2 cellular contexts compared by ENCODE assay signal in the genomic region with DNA sequence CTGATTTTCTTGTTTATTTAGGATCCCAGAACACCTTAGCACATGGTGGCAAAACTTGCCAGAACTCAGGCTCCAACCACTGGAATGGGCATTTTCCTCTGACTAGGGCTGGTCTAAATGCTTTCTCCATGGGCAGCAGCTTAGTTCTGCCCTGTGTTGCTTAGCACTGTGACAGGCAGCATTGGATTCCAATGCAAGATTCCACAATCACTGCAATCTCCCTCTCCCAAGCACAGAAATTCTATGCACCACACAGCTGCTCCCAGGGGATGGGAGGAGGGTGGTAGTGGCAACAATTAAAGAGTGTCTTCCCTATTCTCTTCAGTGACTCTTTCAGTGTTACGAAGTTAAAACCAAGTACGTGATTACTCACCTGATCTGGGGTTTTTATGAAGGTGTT.
TF ChIP-seq lines count a peak whose summit lies in the region.

No MANE protein-coding gene starts in this region.

TF ChIP-seq in WTC11, 78 proteins besides CTCF, POLR2A, EP300 and RAD21:
- no peak for TF ChIP-seq ZNF671 (CRISPR knock-in tag; IDR thresholded peaks at IDR 0.05)
- TF ChIP-seq, protein P1, sequence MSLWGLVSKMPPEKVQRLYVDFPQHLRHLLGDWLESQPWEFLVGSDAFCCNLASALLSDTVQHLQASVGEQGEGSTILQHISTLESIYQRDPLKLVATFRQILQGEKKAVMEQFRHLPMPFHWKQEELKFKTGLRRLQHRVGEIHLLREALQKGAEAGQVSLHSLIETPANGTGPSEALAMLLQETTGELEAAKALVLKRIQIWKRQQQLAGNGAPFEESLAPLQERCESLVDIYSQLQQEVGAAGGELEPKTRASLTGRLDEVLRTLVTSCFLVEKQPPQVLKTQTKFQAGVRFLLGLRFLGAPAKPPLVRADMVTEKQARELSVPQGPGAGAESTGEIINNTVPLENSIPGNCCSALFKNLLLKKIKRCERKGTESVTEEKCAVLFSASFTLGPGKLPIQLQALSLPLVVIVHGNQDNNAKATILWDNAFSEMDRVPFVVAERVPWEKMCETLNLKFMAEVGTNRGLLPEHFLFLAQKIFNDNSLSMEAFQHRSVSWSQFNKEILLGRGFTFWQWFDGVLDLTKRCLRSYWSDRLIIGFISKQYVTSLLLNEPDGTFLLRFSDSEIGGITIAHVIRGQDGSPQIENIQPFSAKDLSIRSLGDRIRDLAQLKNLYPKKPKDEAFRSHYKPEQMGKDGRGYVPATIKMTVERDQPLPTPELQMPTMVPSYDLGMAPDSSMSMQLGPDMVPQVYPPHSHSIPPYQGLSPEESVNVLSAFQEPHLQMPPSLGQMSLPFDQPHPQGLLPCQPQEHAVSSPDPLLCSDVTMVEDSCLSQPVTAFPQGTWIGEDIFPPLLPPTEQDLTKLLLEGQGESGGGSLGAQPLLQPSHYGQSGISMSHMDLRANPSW (CRISPR knock-in tag; conservative IDR thresholded peaks at IDR 0.05; ENCODE audit: low read depth) = no peak
- TF ChIP-seq NR2C2 (CRISPR knock-in tag; IDR thresholded peaks at IDR 0.05) = no peak
- TF ChIP-seq ZNF423 (CRISPR knock-in tag; IDR thresholded peaks at IDR 0.05) = no peak
- TF ChIP-seq, protein P2, sequence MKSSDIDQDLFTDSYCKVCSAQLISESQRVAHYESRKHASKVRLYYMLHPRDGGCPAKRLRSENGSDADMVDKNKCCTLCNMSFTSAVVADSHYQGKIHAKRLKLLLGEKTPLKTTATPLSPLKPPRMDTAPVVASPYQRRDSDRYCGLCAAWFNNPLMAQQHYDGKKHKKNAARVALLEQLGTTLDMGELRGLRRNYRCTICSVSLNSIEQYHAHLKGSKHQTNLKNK (CRISPR knock-in tag; IDR thresholded peaks at IDR 0.05) = no peak
- no peak for TF ChIP-seq ZNF232 (CRISPR knock-in tag; IDR thresholded peaks at IDR 0.05)
- no peak for TF ChIP-seq SOX15 (CRISPR knock-in tag; IDR thresholded peaks at IDR 0.05)
- TF ChIP-seq ZBTB21 (CRISPR knock-in tag; IDR thresholded peaks at IDR 0.05; ENCODE audit: borderline replicate concordance) = no peak
- TF ChIP-seq ZNF396 (CRISPR knock-in tag; IDR thresholded peaks at IDR 0.05; ENCODE audit: borderline replicate concordance) = no peak
- no peak for TF ChIP-seq CBFB (CRISPR knock-in tag; IDR thresholded peaks at IDR 0.05; ENCODE audit: low read depth)
- no peak for TF ChIP-seq ZNF317 (CRISPR knock-in tag; IDR thresholded peaks at IDR 0.05; ENCODE audit: borderline replicate concordance, low read depth)
- no peak for TF ChIP-seq ZNF281 (CRISPR knock-in tag; IDR thresholded peaks at IDR 0.05)

TF ChIP-seq in H1, 55 proteins besides CTCF, POLR2A, EP300 and RAD21:
- TF ChIP-seq TAF7 (optimal IDR thresholded peaks at IDR 0.05; ENCODE audit: borderline replicate concordance, low read depth, low read length) (no peak), GABPA (IDR thresholded peaks at IDR 0.05; ENCODE audit: borderline replicate concordance, insufficient read depth, low read length) (no peak), ZNF274 (IDR thresholded peaks at IDR 0.05; ENCODE audit: borderline replicate concordance, extremely low read depth, low read length) (no peak), RBBP5 (IDR thresholded peaks at IDR 0.05; ENCODE audit: borderline replicate concordance, low read depth, low read length) (no peak), HDAC2 (IDR thresholded peaks at IDR 0.05; ENCODE audit: borderline replicate concordance in 1 of 2, low read depth in 2 of 2, low read length in 2 of 2) (no peak), EGR1 (IDR thresholded peaks at IDR 0.05; ENCODE audit: borderline replicate concordance, low read depth, low read length) (no peak), BRCA1 (IDR thresholded peaks at IDR 0.05; ENCODE audit: low read depth, low read length) (no peak), RXRA (IDR thresholded peaks at IDR 0.05; ENCODE audit: insufficient read depth, low read depth, low read length) (no peak), KDM5A (IDR thresholded peaks at IDR 0.05; ENCODE audit: low read length) (no peak), USF2 (IDR thresholded peaks at IDR 0.05; ENCODE audit: low read length) (no peak), SP1 (IDR thresholded peaks at IDR 0.05; ENCODE audit: low read depth, low read length) (no peak)
- TF ChIP-seq, protein P3, sequence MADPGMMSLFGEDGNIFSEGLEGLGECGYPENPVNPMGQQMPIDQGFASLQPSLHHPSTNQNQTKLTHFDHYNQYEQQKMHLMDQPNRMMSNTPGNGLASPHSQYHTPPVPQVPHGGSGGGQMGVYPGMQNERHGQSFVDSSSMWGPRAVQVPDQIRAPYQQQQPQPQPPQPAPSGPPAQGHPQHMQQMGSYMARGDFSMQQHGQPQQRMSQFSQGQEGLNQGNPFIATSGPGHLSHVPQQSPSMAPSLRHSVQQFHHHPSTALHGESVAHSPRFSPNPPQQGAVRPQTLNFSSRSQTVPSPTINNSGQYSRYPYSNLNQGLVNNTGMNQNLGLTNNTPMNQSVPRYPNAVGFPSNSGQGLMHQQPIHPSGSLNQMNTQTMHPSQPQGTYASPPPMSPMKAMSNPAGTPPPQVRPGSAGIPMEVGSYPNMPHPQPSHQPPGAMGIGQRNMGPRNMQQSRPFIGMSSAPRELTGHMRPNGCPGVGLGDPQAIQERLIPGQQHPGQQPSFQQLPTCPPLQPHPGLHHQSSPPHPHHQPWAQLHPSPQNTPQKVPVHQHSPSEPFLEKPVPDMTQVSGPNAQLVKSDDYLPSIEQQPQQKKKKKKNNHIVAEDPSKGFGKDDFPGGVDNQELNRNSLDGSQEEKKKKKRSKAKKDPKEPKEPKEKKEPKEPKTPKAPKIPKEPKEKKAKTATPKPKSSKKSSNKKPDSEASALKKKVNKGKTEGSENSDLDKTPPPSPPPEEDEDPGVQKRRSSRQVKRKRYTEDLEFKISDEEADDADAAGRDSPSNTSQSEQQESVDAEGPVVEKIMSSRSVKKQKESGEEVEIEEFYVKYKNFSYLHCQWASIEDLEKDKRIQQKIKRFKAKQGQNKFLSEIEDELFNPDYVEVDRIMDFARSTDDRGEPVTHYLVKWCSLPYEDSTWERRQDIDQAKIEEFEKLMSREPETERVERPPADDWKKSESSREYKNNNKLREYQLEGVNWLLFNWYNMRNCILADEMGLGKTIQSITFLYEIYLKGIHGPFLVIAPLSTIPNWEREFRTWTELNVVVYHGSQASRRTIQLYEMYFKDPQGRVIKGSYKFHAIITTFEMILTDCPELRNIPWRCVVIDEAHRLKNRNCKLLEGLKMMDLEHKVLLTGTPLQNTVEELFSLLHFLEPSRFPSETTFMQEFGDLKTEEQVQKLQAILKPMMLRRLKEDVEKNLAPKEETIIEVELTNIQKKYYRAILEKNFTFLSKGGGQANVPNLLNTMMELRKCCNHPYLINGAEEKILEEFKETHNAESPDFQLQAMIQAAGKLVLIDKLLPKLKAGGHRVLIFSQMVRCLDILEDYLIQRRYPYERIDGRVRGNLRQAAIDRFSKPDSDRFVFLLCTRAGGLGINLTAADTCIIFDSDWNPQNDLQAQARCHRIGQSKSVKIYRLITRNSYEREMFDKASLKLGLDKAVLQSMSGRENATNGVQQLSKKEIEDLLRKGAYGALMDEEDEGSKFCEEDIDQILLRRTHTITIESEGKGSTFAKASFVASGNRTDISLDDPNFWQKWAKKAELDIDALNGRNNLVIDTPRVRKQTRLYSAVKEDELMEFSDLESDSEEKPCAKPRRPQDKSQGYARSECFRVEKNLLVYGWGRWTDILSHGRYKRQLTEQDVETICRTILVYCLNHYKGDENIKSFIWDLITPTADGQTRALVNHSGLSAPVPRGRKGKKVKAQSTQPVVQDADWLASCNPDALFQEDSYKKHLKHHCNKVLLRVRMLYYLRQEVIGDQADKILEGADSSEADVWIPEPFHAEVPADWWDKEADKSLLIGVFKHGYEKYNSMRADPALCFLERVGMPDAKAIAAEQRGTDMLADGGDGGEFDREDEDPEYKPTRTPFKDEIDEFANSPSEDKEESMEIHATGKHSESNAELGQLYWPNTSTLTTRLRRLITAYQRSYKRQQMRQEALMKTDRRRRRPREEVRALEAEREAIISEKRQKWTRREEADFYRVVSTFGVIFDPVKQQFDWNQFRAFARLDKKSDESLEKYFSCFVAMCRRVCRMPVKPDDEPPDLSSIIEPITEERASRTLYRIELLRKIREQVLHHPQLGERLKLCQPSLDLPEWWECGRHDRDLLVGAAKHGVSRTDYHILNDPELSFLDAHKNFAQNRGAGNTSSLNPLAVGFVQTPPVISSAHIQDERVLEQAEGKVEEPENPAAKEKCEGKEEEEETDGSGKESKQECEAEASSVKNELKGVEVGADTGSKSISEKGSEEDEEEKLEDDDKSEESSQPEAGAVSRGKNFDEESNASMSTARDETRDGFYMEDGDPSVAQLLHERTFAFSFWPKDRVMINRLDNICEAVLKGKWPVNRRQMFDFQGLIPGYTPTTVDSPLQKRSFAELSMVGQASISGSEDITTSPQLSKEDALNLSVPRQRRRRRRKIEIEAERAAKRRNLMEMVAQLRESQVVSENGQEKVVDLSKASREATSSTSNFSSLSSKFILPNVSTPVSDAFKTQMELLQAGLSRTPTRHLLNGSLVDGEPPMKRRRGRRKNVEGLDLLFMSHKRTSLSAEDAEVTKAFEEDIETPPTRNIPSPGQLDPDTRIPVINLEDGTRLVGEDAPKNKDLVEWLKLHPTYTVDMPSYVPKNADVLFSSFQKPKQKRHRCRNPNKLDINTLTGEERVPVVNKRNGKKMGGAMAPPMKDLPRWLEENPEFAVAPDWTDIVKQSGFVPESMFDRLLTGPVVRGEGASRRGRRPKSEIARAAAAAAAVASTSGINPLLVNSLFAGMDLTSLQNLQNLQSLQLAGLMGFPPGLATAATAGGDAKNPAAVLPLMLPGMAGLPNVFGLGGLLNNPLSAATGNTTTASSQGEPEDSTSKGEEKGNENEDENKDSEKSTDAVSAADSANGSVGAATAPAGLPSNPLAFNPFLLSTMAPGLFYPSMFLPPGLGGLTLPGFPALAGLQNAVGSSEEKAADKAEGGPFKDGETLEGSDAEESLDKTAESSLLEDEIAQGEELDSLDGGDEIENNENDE (IDR thresholded peaks at IDR 0.05; ENCODE audit: insufficient replicate concordance, low read length) = no peak
TF ChIP-seq in H1: peak in this region for 0.
